15 cellular contexts compared by ENCODE assay signal in the genomic region with DNA sequence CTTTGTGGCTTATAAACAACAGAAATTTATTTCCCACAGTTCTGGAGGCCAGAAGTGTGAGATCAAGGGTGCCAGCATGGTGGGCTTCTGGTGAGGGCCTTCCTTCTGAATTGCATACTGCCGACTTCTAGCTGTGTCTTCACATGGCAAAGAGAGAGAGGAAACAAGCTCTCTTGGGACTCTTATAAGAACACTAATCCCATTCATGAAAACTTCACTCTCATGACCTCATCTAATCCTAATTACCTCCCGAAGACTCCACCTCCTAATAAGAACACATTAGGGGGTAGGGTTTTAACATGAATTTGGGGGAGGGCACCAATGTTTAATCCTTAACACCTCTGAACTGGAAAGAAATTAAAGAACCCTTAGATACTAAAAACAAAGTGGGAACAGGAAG.
A peak's percentile ranks its signal among the peaks of the same experiment; 100 is the strongest.
DNase-seq lines count a peak whose midpoint lies in the region; ATAC-seq and TF ChIP-seq lines count a peak whose summit lies in the region.
"Had no signal": no experiment of that assay in that cellular context is flagged by ENCODE, and none has a peak within 500 bp of the region (broad histone marks: within the 10 kb centered on the region; RNA-seq: fewer than 3 reads in every experiment).

No MANE protein-coding gene starts in this region.

- in situ Hi-C loops in SK-MEL-5 (cut with HindIII; ENCODE audit: low pct_unique_long_range_greater_than_20kb, low sequenced_read_pairs): loop anchor here (25.0 kb wide), 1 partner anchor 90 kb away; no protein-coding TSS in a partner anchor

- H3K36me3 ChIP-seq in GM23338 (ENCODE audit: insufficient read depth): no peaks in the 10 kb centered on the region
- no peaks in the 10 kb centered on the region for H3K36me3 ChIP-seq in mesendoderm (ENCODE audit: control insufficient read depth, insufficient read depth, low read length)
- H3K36me3 ChIP-seq in psoas muscle (ENCODE audit: insufficient read depth in 1 of 2, low read depth in 1 of 2): no peaks in the 10 kb centered on the region
- H3K36me3 ChIP-seq: BLaER1 had no signal

- no peak overlapping the region for H3K4me2 ChIP-seq in GM23338
- H3K4me2 ChIP-seq in mesendoderm (ENCODE audit: low read length): no peak overlapping the region
- H3K4me2 ChIP-seq: A549, BLaER1 had no signal

- ATAC-seq in GM23338 (no peak), sciatic nerve (peak; percentile 65), GM18520 (IDR thresholded peaks at IDR 0.05; ENCODE audit: unreplicated experiment) (no peak), HG02623 (IDR thresholded peaks at IDR 0.05; ENCODE audit: unreplicated experiment) (no peak), psoas muscle (no peak)
- ATAC-seq: A549 had no signal

- peaks cover 12% of the 10 kb centered on the region for H3K9me3 Mint-ChIP-seq in GM23338

- H4K8ac ChIP-seq in mesendoderm (ENCODE audit: low read depth, low read length): no peak overlapping the region

- no peaks in the 10 kb centered on the region for H4K20me1 ChIP-seq in GM23338 (replicated peaks; ENCODE audit: insufficient read depth)
- H4K20me1 ChIP-seq: BLaER1 had no signal

- H3K4me3 ChIP-seq in GM23338: no peak overlapping the region
- H3K4me3 ChIP-seq in mesendoderm (ENCODE audit: low read length): no peak overlapping the region
- H3K4me3 ChIP-seq in psoas muscle: no peak overlapping the region
- H3K4me3 ChIP-seq: A549, BLaER1 had no signal

- intact Hi-C loops in sciatic nerve (cut with DNase I): no loop called here
- intact Hi-C loops in psoas muscle (cut with DNase I): no loop called here

- H3K18ac ChIP-seq in mesendoderm (ENCODE audit: low read length): no peak overlapping the region

- peaks cover 17% of the 10 kb centered on the region for H3K4me1 Mint-ChIP-seq in GM23338
- H3K4me1 Mint-ChIP-seq: CD8-positive, alpha-beta memory T cell; IgD-negative memory B cell had no signal

- no CpG with 5 or more reads among the region's 2 CpGs for WGBS in mesendoderm (ENCODE audit: extremely low coverage, insufficient coverage, low lambda C conversion rate)
- 62 to 70% (median 68%) methylated on average over 2 of the region's 2 CpGs for whole genome bisulfite sequencing in psoas muscle, 3 donors

- H2BK5ac ChIP-seq in mesendoderm (ENCODE audit: low read length): no peak overlapping the region

- H3K4ac ChIP-seq in mesendoderm (ENCODE audit: low read depth, low read length): no peak overlapping the region

- no peak overlapping the region for H2BK120ac ChIP-seq in mesendoderm (ENCODE audit: low read depth, low read length)

- H3K9ac ChIP-seq in mesendoderm (ENCODE audit: low read length): no peak overlapping the region
- H3K9ac ChIP-seq: BLaER1 had no signal

- H3K4me1 ChIP-seq in GM23338 (ENCODE audit: insufficient read depth) (no peaks in the 10 kb centered on the region), mesendoderm (ENCODE audit: control insufficient read depth, low read depth, low read length) (no peaks in the 10 kb centered on the region), psoas muscle (no peaks in the 10 kb centered on the region)
- H3K4me1 ChIP-seq: A549, BLaER1, Caco-2 had no signal

- no peaks in the 10 kb centered on the region for H3K27me3 Mint-ChIP-seq in GM23338 (ENCODE audit: insufficient read depth, low read depth, poor library complexity)
- H3K27me3 Mint-ChIP-seq: IgD-negative memory B cell had no signal

- H4K5ac ChIP-seq in mesendoderm (ENCODE audit: low read length): no peak overlapping the region

- no peak overlapping the region for H3K23ac ChIP-seq in mesendoderm (ENCODE audit: low read length)

- no peak overlapping the region for H3K56ac ChIP-seq in mesendoderm (ENCODE audit: low read length)

- H2BK15ac ChIP-seq in mesendoderm (replicated peaks; ENCODE audit: low read depth): no peak overlapping the region

- no peaks in the 10 kb centered on the region for H3K9me2 ChIP-seq in GM23338 (ENCODE audit: insufficient read depth)

- DNase-seq in GM23338 (ENCODE audit: low spot score) (no peak), SK-MEL-5 (ENCODE audit: low read depth, low spot score) (peak; percentile 55), mesendoderm (peak; percentile 50), sciatic nerve (ENCODE audit: low spot score) (no peak), psoas muscle (no peak)
- DNase-seq: AML-193; Caco-2; CD8-positive, alpha-beta memory T cell; DMS53; GF-D8 had no signal

- H3K27ac ChIP-seq in GM23338 (ENCODE audit: low read depth): no peak overlapping the region
- H3K27ac ChIP-seq in mesendoderm (ENCODE audit: low read depth, low read length): no peak overlapping the region
- H3K27ac ChIP-seq in psoas muscle: no peak overlapping the region
- H3K27ac ChIP-seq: A549, BLaER1 had no signal

- peak overlapping the region; percentile 31 for H3K27ac Mint-ChIP-seq in GM23338
- H3K27ac Mint-ChIP-seq: CD8-positive, alpha-beta memory T cell; IgD-negative memory B cell had no signal

- H3K79me2 ChIP-seq in GM23338 (replicated peaks; ENCODE audit: insufficient read depth) (no peaks in the 10 kb centered on the region), mesendoderm (ENCODE audit: control insufficient read depth, insufficient read depth, low read length) (no peaks in the 10 kb centered on the region)

- H3K27me3 ChIP-seq in GM23338 (ENCODE audit: insufficient read depth) (no peaks in the 10 kb centered on the region), mesendoderm (ENCODE audit: insufficient read depth, low read length, poor library complexity) (no peaks in the 10 kb centered on the region), psoas muscle (ENCODE audit: insufficient read depth in 3 of 3, low read length in 2 of 3) (no peaks in the 10 kb centered on the region)
- H3K27me3 ChIP-seq: BLaER1 had no signal

- no peak overlapping the region for H2AFZ ChIP-seq in GM23338

- no peaks in the 10 kb centered on the region for H3K9me3 ChIP-seq in psoas muscle
- H3K9me3 ChIP-seq: A549, BLaER1, Caco-2 had no signal

- H3K36me3 Mint-ChIP-seq in GM23338 (ENCODE audit: low read depth): peaks cover 31% of the 10 kb centered on the region
- H3K36me3 Mint-ChIP-seq: CD8-positive, alpha-beta memory T cell had no signal

- H3F3A ChIP-seq in GM23338 (replicated peaks; ENCODE audit: low read depth): no peaks in the 10 kb centered on the region

- no peak overlapping the region for H2AK5ac ChIP-seq in mesendoderm (ENCODE audit: low read length)

- no peak for TF ChIP-seq CTCF in GM23338 (conservative IDR thresholded peaks at IDR 0.05; ENCODE audit: low read depth in 2 of 2)
- TF ChIP-seq CTCF in psoas muscle (IDR thresholded peaks at IDR 0.05): no peak

- H3K79me1 ChIP-seq in mesendoderm (ENCODE audit: low read length): no peaks in the 10 kb centered on the region

- H3K4me3 Mint-ChIP-seq in GM23338: no peak overlapping the region
- H3K4me3 Mint-ChIP-seq: CD8-positive, alpha-beta memory T cell; IgD-negative memory B cell had no signal

TF ChIP-seq in GM23338, 12 proteins besides CTCF, POLR2A, EP300 and RAD21 (continues in another document):
- no peak for TF ChIP-seq POLR2AphosphoS5 (IDR thresholded peaks at IDR 0.05; ENCODE audit: low read depth)
- TF ChIP-seq CREB1 (CRISPR knock-in tag; IDR thresholded peaks at IDR 0.05; ENCODE audit: low read depth): no peak
- TF ChIP-seq, protein P1, sequence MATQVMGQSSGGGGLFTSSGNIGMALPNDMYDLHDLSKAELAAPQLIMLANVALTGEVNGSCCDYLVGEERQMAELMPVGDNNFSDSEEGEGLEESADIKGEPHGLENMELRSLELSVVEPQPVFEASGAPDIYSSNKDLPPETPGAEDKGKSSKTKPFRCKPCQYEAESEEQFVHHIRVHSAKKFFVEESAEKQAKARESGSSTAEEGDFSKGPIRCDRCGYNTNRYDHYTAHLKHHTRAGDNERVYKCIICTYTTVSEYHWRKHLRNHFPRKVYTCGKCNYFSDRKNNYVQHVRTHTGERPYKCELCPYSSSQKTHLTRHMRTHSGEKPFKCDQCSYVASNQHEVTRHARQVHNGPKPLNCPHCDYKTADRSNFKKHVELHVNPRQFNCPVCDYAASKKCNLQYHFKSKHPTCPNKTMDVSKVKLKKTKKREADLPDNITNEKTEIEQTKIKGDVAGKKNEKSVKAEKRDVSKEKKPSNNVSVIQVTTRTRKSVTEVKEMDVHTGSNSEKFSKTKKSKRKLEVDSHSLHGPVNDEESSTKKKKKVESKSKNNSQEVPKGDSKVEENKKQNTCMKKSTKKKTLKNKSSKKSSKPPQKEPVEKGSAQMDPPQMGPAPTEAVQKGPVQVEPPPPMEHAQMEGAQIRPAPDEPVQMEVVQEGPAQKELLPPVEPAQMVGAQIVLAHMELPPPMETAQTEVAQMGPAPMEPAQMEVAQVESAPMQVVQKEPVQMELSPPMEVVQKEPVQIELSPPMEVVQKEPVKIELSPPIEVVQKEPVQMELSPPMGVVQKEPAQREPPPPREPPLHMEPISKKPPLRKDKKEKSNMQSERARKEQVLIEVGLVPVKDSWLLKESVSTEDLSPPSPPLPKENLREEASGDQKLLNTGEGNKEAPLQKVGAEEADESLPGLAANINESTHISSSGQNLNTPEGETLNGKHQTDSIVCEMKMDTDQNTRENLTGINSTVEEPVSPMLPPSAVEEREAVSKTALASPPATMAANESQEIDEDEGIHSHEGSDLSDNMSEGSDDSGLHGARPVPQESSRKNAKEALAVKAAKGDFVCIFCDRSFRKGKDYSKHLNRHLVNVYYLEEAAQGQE (IDR thresholded peaks at IDR 0.05; ENCODE audit: unreplicated experiment): no peak
- TF ChIP-seq ZNF331 (CRISPR knock-in tag; IDR thresholded peaks at IDR 0.05; ENCODE audit: low read depth): no peak
- no peak for TF ChIP-seq EZH2 (IDR thresholded peaks at IDR 0.05; ENCODE audit: low read depth, unreplicated experiment)
- no peak for TF ChIP-seq JUNB (IDR thresholded peaks at IDR 0.05; ENCODE audit: unreplicated experiment)

Comparison
In these comparisons a context has a peak if more than half of its experiments do, and no peak if none do; other contexts are left out.
1. DNase-seq: peak in SK-MEL-5 (single experiment) and mesendoderm (single experiment); none in GM23338 (single experiment), sciatic nerve (single experiment) and psoas muscle (0 of 2).